In genomic region chr2:119823734-119824334, GRCh38 we compare ENCODE assay signal across 8 cellular contexts.
A peak's percentile ranks its signal among the peaks of the same experiment; 100 is the strongest.
DNase-seq lines count a peak whose midpoint lies in the region; ATAC-seq and TF ChIP-seq lines count a peak whose summit lies in the region.

No MANE protein-coding gene starts in this region.

- WGBS in GM23248 (ENCODE audit: low coverage in 1 of 2, low lambda C conversion rate in 2 of 2, missing lambda C conversion rate in 2 of 2), 2 experiments: 37 to 38% methylated on average over 7 of the region's 7 CpGs
- WGBS in lung, 2 donors: 43 to 49% methylated on average over 7 of the region's 7 CpGs

- peak; percentile 73 for ATAC-seq in CD8-positive, alpha-beta T cell
- peak; percentile 52; the same call in 1 of the 3 replicates for ATAC-seq in RWPE2 (ENCODE audit: low read depth)
- no peak for ATAC-seq in lung (ENCODE audit: insufficient read depth, low FRiP score)
- no peak for ATAC-seq in GM21515 (IDR thresholded peaks at IDR 0.05; ENCODE audit: unreplicated experiment)
- no peak for ATAC-seq in GM18520 (IDR thresholded peaks at IDR 0.05; ENCODE audit: unreplicated experiment)

- no peak overlapping the region for H3K4me2 ChIP-seq in GM23248 (ENCODE audit: unreplicated experiment)

- peaks cover 41% of the 10 kb centered on the region for H3K79me2 ChIP-seq in GM23248 (ENCODE audit: insufficient read depth)

- H3K4me3 ChIP-seq in CD8-positive, alpha-beta T cell (ENCODE audit: low read depth, low read length): no peak overlapping the region
- H3K4me3 ChIP-seq in GM23248 (no peak overlapping the region), RWPE2 (ENCODE audit: severe bottlenecking) (no peak overlapping the region), lung (no peak overlapping the region)

- H3K27me3 Mint-ChIP-seq in CD8-positive, alpha-beta T cell (ENCODE audit: low read depth): no peaks in the 10 kb centered on the region

- H3F3A ChIP-seq in GM23248 (ENCODE audit: insufficient read depth): peaks cover 9% of the 10 kb centered on the region

- CTCF ChIA-PET in CD8-positive, alpha-beta T cell (lab: Charles Lee): interaction anchor here (0.5 to 2.5 kb wide), 17 partner anchors 9 to 351 kb away, joined by 3 to 31 read pairs (median 4); no protein-coding TSS in a partner anchor

- peaks cover 8% of the 10 kb centered on the region for H3K4me1 ChIP-seq in CD8-positive, alpha-beta T cell (ENCODE audit: insufficient read depth, low read length)
- H3K4me1 ChIP-seq in GM23248 (ENCODE audit: insufficient read depth) (peaks cover 17% of the 10 kb centered on the region), RWPE2 (ENCODE audit: insufficient read depth, poor library complexity, severe bottlenecking) (peaks cover 10% of the 10 kb centered on the region), lung (ENCODE audit: control insufficient read depth in 2 of 2, insufficient read depth in 2 of 2, low read length in 2 of 2) (peaks cover 0 to 3% of the 10 kb centered on the region in 2 donors)

- H3K36me3 Mint-ChIP-seq in CD8-positive, alpha-beta T cell: peaks cover 16% of the 10 kb centered on the region

- POLR2A ChIA-PET in CD8-positive, alpha-beta T cell (lab: Charles Lee): interaction anchor here (1.1 kb wide), 2 partner anchors 69 to 106 kb away, joined by 3 to 4 read pairs; no protein-coding TSS in a partner anchor

- intact Hi-C loops in CD8-positive, alpha-beta T cell (cut with DNase I, micrococcal nuclease): loop anchor here (1.0 kb wide), 1 partner anchor 71 kb away; no protein-coding TSS in a partner anchor

- H3K27ac ChIP-seq in CD8-positive, alpha-beta T cell (ENCODE audit: low read depth, low read length): no peak overlapping the region
- H3K27ac ChIP-seq in GM23248: no peak overlapping the region
- no peak overlapping the region for H3K27ac ChIP-seq in RWPE2 (ENCODE audit: poor library complexity, severe bottlenecking)
- no peak overlapping the region for H3K27ac ChIP-seq in lung (ENCODE audit: low read depth in 1 of 2, low read length in 1 of 2)

- H3K27ac Mint-ChIP-seq in CD8-positive, alpha-beta T cell: peak overlapping the region; percentile 38

- peak in 3 of 7 experiments; percentile 42 to 45 (median 42) for DNase-seq in CD8-positive, alpha-beta T cell
- DNase-seq in GM23248: peak; percentile 72
- DNase-seq in RWPE2 (ENCODE audit: low spot score): no peak
- DNase-seq in cerebellum (ENCODE audit: low spot score): peak; percentile 25
- no peak for DNase-seq in lung (ENCODE audit: low spot score)
- no peak for DNase-seq in COLO668 (lab: John Stamatoyannopoulos, UW; ENCODE audit: unreplicated experiment)

- H3K9me3 ChIP-seq in CD8-positive, alpha-beta T cell (ENCODE audit: low read length): no peaks in the 10 kb centered on the region
- no peaks in the 10 kb centered on the region for H3K9me3 ChIP-seq in GM23248 (ENCODE audit: low read depth)
- no peaks in the 10 kb centered on the region for H3K9me3 ChIP-seq in RWPE2 (ENCODE audit: severe bottlenecking)
- H3K9me3 ChIP-seq in lung (ENCODE audit: control insufficient read depth in 2 of 2, insufficient read depth in 1 of 2, low read length in 1 of 2): no peaks in the 10 kb centered on the region

- H4K20me1 ChIP-seq in GM23248 (ENCODE audit: insufficient read depth): no peaks in the 10 kb centered on the region

- H2AFZ ChIP-seq in GM23248: 0 out of 2 replicates have a peak overlapping the region, but pooled peaks have one; percentile 14

- H3K9me2 ChIP-seq in GM23248 (ENCODE audit: insufficient read depth): no peaks in the 10 kb centered on the region

- no peaks in the 10 kb centered on the region for H3K36me3 ChIP-seq in CD8-positive, alpha-beta T cell (ENCODE audit: insufficient read depth, low read length)
- no peaks in the 10 kb centered on the region for H3K36me3 ChIP-seq in GM23248 (ENCODE audit: low read depth)
- H3K36me3 ChIP-seq in RWPE2 (ENCODE audit: low read depth): no peaks in the 10 kb centered on the region
- no peaks in the 10 kb centered on the region for H3K36me3 ChIP-seq in lung (ENCODE audit: control insufficient read depth in 2 of 2, insufficient read depth in 2 of 2, low read length in 2 of 2)

- in situ Hi-C loops in GM23248 (cut with MboI): loop anchor here (10.0 kb wide), 1 partner anchor 119 kb away; no protein-coding TSS in a partner anchor

- H3K4me1 Mint-ChIP-seq in CD8-positive, alpha-beta T cell (ENCODE audit: low read depth): peaks cover 63% of the 10 kb centered on the region

- no peak overlapping the region for H3K4me3 Mint-ChIP-seq in CD8-positive, alpha-beta T cell

- TF ChIP-seq CTCF in CD8-positive, alpha-beta T cell (IDR thresholded peaks at IDR 0.05): peak; percentile 79
- TF ChIP-seq CTCF in RWPE2 (IDR thresholded peaks at IDR 0.05; ENCODE audit: poor library complexity, severe bottlenecking): peak; percentile 83
- peak; percentile 21 for TF ChIP-seq CTCF in lung (IDR thresholded peaks at IDR 0.05; ENCODE audit: control extremely low read depth, extremely low read depth)

- H3K9me3 Mint-ChIP-seq in CD8-positive, alpha-beta T cell: no peaks in the 10 kb centered on the region

- no peaks in the 10 kb centered on the region for H3K27me3 ChIP-seq in CD8-positive, alpha-beta T cell (ENCODE audit: insufficient read depth, low read length)
- no peaks in the 10 kb centered on the region for H3K27me3 ChIP-seq in GM23248 (replicated peaks; ENCODE audit: insufficient read depth)
- no peaks in the 10 kb centered on the region for H3K27me3 ChIP-seq in RWPE2 (ENCODE audit: insufficient read depth, poor library complexity, severe bottlenecking)
- no peaks in the 10 kb centered on the region for H3K27me3 ChIP-seq in lung (ENCODE audit: control insufficient read depth, insufficient read depth)

- no peak overlapping the region for H3K9ac ChIP-seq in GM23248

Comparison
In these comparisons a context has a peak if more than half of its experiments do, and no peak if none do; other contexts are left out.
1. ATAC-seq: peak in CD8-positive, alpha-beta T cell (single experiment) and RWPE2 (single experiment); none in lung (single experiment), GM21515 (single experiment) and GM18520 (single experiment).
2. DNase-seq: peak in GM23248 (single experiment) and cerebellum (single experiment); none in RWPE2 (single experiment), lung (single experiment) and COLO668 (single experiment).
3. CTCF ChIP-seq: peak in every context shown above with its lines; median percentile 83 in RWPE2; 79 in CD8-positive, alpha-beta T cell; 21 in lung.